16 cellular contexts compared by ENCODE assay signal in the genomic region with DNA sequence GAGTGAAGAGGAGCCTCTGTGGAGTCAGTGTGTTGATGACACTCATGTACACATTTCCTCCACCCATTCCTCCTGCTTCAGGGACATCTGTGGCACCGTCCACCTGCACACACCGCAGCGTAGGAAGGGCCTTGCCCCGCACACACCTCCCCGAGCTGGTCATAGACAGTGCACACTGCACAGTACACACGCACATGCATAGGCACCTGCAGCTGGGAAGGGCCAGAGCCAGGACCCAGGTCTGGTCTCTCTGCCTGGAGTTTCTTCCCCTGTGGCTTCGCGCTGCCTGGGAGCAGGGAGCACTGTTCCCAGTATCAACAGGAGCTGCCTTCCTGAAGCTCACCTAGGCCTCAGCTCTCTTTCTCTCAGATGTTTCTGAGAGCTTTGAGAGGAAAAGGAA.
DNase-seq lines count a peak whose midpoint lies in the region; ATAC-seq, FAIRE-seq and TF ChIP-seq lines count a peak whose summit lies in the region.
"Had no signal": no experiment of that assay in that cellular context is flagged by ENCODE, and none has a peak within 500 bp of the region (broad histone marks: within the 10 kb centered on the region; RNA-seq: fewer than 3 reads in every experiment).

No MANE protein-coding gene starts in this region.

- H3K27me3 ChIP-seq in right cardiac atrium (ENCODE audit: control insufficient read depth, insufficient read depth) (no peaks in the 10 kb centered on the region), left ventricle myocardium inferior (ENCODE audit: low read depth) (peaks cover 56% of the 10 kb centered on the region)

- intact Hi-C loops in right cardiac atrium (cut with DNase I) (no loop called here), left ventricle myocardium inferior (cut with micrococcal nuclease) (no loop called here), kidney (cut with DNase I) (no loop called here)

- H3K27ac ChIP-seq in right cardiac atrium (ENCODE audit: low read length) (no peak overlapping the region), left ventricle myocardium inferior (replicated peaks) (no peak overlapping the region), VCaP (peak overlapping the region; percentile 87; the same call in 1 of the 2 replicates), kidney (ENCODE audit: low read depth in 2 of 2, low read length in 2 of 2) (no peak overlapping the region)

- FAIRE-seq in kidney (lab: Jason Lieb, UNC), result no peak
- FAIRE-seq: G401.6, GM12892 had no signal

- ATAC-seq in right cardiac atrium, result no peak
- ATAC-seq: CD8-positive, alpha-beta T cell had no signal

- no peak overlapping the region for H3K9ac ChIP-seq in kidney (ENCODE audit: low read length in 2 of 2)

- TF ChIP-seq CTCF in left ventricle myocardium inferior (IDR thresholded peaks at IDR 0.05; ENCODE audit: borderline replicate concordance), result no peak
- TF ChIP-seq CTCF in VCaP (conservative IDR thresholded peaks at IDR 0.05), result no peak
- no peak for TF ChIP-seq CTCF in kidney (IDR thresholded peaks at IDR 0.05; ENCODE audit: borderline replicate concordance, extremely low read depth, insufficient read depth)

- H3K4me1 ChIP-seq in right cardiac atrium (ENCODE audit: control insufficient read depth, insufficient read depth, low read length) (no peaks in the 10 kb centered on the region), left ventricle myocardium inferior (no peaks in the 10 kb centered on the region), kidney (ENCODE audit: control insufficient read depth in 1 of 2, insufficient read depth in 1 of 2, low read depth in 1 of 2, low read length in 2 of 2) (no peaks in the 10 kb centered on the region)
- H3K4me1 ChIP-seq: Caco-2 had no signal

- DNase-seq in right cardiac atrium, result peak in 2 of 3 donors; percentile 22
- DNase-seq in left ventricle myocardium inferior, result no peak
- DNase-seq in kidney, result peak; percentile 48
- DNase-seq in NAMALWA (ENCODE audit: low spot score), result no peak
- DNase-seq in ecto neural progenitor cell (ENCODE audit: low spot score), result no peak
- DNase-seq in OCI-M2 (lab: John Stamatoyannopoulos, UW; ENCODE audit: unreplicated experiment), result no peak
- DNase-seq: C1 segment of cervical spinal cord; CD4-positive, CD25-positive, alpha-beta regulatory T cell; CD8-positive, alpha-beta T cell; DMS153; DND-41; GOT3 had no signal

- H3K9me3 ChIP-seq in right cardiac atrium (ENCODE audit: control insufficient read depth, low read length), result no peaks in the 10 kb centered on the region
- H3K9me3 ChIP-seq in left ventricle myocardium inferior (replicated peaks), result no peaks in the 10 kb centered on the region
- no peaks in the 10 kb centered on the region for H3K9me3 ChIP-seq in kidney (ENCODE audit: control insufficient read depth in 1 of 2, low read length in 2 of 2)
- H3K9me3 ChIP-seq: Caco-2 had no signal

- H3K36me3 ChIP-seq in left ventricle myocardium inferior (no peaks in the 10 kb centered on the region), kidney (ENCODE audit: control insufficient read depth in 1 of 2, insufficient read depth in 2 of 2, low read length in 2 of 2) (no peaks in the 10 kb centered on the region)

- 94% methylated on average over 8 of the region's 8 CpGs for WGBS in right cardiac atrium

- H3K4me3 ChIP-seq in right cardiac atrium (ENCODE audit: low read length) (no peak overlapping the region), left ventricle myocardium inferior (no peak overlapping the region), kidney (ENCODE audit: low read length in 2 of 2) (no peak overlapping the region)

Comparison
In these comparisons a context has a peak if more than half of its experiments do, and no peak if none do; other contexts are left out.
1. DNase-seq: peak in right cardiac atrium (2 of 3) and kidney (single experiment); none in left ventricle myocardium inferior (single experiment), NAMALWA (single experiment), ecto neural progenitor cell (single experiment) and OCI-M2 (single experiment).